Comparison of ENCODE assay signal across 11 cellular contexts in the genomic region with DNA sequence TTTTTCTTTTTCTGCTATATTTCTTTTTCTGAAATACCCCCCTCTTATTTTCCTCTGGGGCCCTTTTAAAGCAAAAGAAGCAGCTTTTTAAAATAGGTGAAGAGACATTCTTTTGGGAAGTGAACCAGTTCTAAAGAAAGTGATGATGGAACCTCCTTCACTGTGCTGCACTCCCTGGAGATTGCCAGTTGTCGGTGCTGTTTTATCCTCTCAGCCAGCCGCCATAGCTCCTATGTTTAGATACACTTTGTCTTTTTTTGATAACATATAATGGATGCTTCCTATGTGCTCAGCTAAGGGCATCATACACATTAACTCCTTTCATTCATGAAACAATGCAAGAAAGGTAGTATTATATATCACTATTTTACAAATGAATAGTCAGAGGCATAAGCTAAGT. TPM values are rescaled to one million over a fixed set of nuclear protein-coding genes. Genes with fewer than 3 reads are reported as not detected.
DNase-seq lines count a peak whose midpoint lies in the region; ATAC-seq and TF ChIP-seq lines count a peak whose summit lies in the region.
"Had no signal": no experiment of that assay in that cellular context is flagged by ENCODE, and none has a peak within 500 bp of the region (broad histone marks: within the 10 kb centered on the region; RNA-seq: fewer than 3 reads in every experiment).

No MANE protein-coding gene starts in this region.

- no peaks in the 10 kb centered on the region for H3K79me2 ChIP-seq in GM23338 (replicated peaks; ENCODE audit: insufficient read depth)

- H3K9me3 Mint-ChIP-seq in GM23338, result no peaks in the 10 kb centered on the region

- H3K9me3 ChIP-seq in mucosa of descending colon, result no peaks in the 10 kb centered on the region
- H3K9me3 ChIP-seq: prostate gland had no signal

- peak; percentile 36 to 57; a peak in 3 of 4 replicates for TF ChIP-seq CTCF in GM23338 (conservative IDR thresholded peaks at IDR 0.05; ENCODE audit: low read depth in 2 of 2)
- peak; percentile 14 for TF ChIP-seq CTCF in fibroblast of mammary gland (conservative IDR thresholded peaks at IDR 0.05; ENCODE audit: control insufficient read depth, insufficient read depth, low read depth, low read length)
- no peak for TF ChIP-seq CTCF in mucosa of descending colon (IDR thresholded peaks at IDR 0.05)

- H3K9me2 ChIP-seq in GM23338 (ENCODE audit: insufficient read depth), result peaks cover 6% of the 10 kb centered on the region; the same call in 1 of the 2 replicates

- H3K27ac Mint-ChIP-seq in GM23338, result no peak overlapping the region

- no peaks in the 10 kb centered on the region for H3K4me1 Mint-ChIP-seq in GM23338

- H3K27me3 ChIP-seq in GM23338 (ENCODE audit: insufficient read depth), result no peaks in the 10 kb centered on the region

- DNase-seq in GM23338 (ENCODE audit: low spot score) (peak; percentile 32), RPMI7951 (ENCODE audit: low read depth) (peak; percentile 39), fibroblast of mammary gland (ENCODE audit: low read depth) (no peak), mucosa of descending colon (no peak), superior temporal gyrus (ENCODE audit: extremely low spot score) (no peak), sciatic nerve (ENCODE audit: low spot score) (no peak)
- DNase-seq: Calu3, NCI-H1694 treated with DMSO at 0.1 percent for 48 hours had no signal

- no peak overlapping the region for H2AFZ ChIP-seq in GM23338

- no peak for TF ChIP-seq POLR2A in GM18505 (IDR thresholded peaks at IDR 0.05; ENCODE audit: borderline replicate concordance, extremely low read depth, insufficient read depth, insufficient read length)

- intact Hi-C loops in mucosa of descending colon (cut with DNase I, micrococcal nuclease), result no loop called here
- intact Hi-C loops in sciatic nerve (cut with DNase I), result no loop called here

- peaks cover 3% of the 10 kb centered on the region for H3K27me3 Mint-ChIP-seq in GM23338 (ENCODE audit: insufficient read depth, low read depth, poor library complexity)

- no peak overlapping the region for H3K27ac ChIP-seq in GM23338 (ENCODE audit: low read depth)
- H3K27ac ChIP-seq: prostate gland had no signal

- no peaks in the 10 kb centered on the region for H4K20me1 ChIP-seq in GM23338 (replicated peaks; ENCODE audit: insufficient read depth)

- no peaks in the 10 kb centered on the region for H3K36me3 Mint-ChIP-seq in GM23338 (ENCODE audit: low read depth)

- no peaks in the 10 kb centered on the region for H3F3A ChIP-seq in GM23338 (replicated peaks; ENCODE audit: low read depth)

- ATAC-seq in GM23338 (peak; percentile 59), mucosa of descending colon (peak; percentile 38), GM18505 (IDR thresholded peaks at IDR 0.05; ENCODE audit: unreplicated experiment) (no peak), GM21825 (IDR thresholded peaks at IDR 0.05; ENCODE audit: unreplicated experiment) (no peak), sciatic nerve (no peak)

- H3K36me3 ChIP-seq in GM23338 (ENCODE audit: insufficient read depth) (no peaks in the 10 kb centered on the region), mucosa of descending colon (ENCODE audit: low read depth) (no peaks in the 10 kb centered on the region)
- H3K36me3 ChIP-seq: prostate gland had no signal

- H3K4me3 Mint-ChIP-seq in GM23338, result no peak overlapping the region

- H3K4me2 ChIP-seq in GM23338, result no peak overlapping the region

- H3K4me1 ChIP-seq in GM23338 (ENCODE audit: insufficient read depth) (no peaks in the 10 kb centered on the region), mucosa of descending colon (ENCODE audit: low read depth) (no peaks in the 10 kb centered on the region)
- H3K4me1 ChIP-seq: prostate gland had no signal

- no peak overlapping the region for H3K4me3 ChIP-seq in GM23338
- no peak overlapping the region for H3K4me3 ChIP-seq in fibroblast of mammary gland (ENCODE audit: control insufficient read depth, low read depth, low read length)
- H3K4me3 ChIP-seq in mucosa of descending colon, result no peak overlapping the region
- H3K4me3 ChIP-seq: prostate gland had no signal

TF ChIP-seq in GM23338, 12 proteins besides CTCF, POLR2A, EP300 and RAD21 (continues in another document):
- TF ChIP-seq STAT1 (IDR thresholded peaks at IDR 0.05; ENCODE audit: unreplicated experiment) (no peak), POLR2AphosphoS5 (IDR thresholded peaks at IDR 0.05; ENCODE audit: low read depth) (no peak), JUNB (IDR thresholded peaks at IDR 0.05; ENCODE audit: unreplicated experiment) (no peak)
- TF ChIP-seq, protein P1, sequence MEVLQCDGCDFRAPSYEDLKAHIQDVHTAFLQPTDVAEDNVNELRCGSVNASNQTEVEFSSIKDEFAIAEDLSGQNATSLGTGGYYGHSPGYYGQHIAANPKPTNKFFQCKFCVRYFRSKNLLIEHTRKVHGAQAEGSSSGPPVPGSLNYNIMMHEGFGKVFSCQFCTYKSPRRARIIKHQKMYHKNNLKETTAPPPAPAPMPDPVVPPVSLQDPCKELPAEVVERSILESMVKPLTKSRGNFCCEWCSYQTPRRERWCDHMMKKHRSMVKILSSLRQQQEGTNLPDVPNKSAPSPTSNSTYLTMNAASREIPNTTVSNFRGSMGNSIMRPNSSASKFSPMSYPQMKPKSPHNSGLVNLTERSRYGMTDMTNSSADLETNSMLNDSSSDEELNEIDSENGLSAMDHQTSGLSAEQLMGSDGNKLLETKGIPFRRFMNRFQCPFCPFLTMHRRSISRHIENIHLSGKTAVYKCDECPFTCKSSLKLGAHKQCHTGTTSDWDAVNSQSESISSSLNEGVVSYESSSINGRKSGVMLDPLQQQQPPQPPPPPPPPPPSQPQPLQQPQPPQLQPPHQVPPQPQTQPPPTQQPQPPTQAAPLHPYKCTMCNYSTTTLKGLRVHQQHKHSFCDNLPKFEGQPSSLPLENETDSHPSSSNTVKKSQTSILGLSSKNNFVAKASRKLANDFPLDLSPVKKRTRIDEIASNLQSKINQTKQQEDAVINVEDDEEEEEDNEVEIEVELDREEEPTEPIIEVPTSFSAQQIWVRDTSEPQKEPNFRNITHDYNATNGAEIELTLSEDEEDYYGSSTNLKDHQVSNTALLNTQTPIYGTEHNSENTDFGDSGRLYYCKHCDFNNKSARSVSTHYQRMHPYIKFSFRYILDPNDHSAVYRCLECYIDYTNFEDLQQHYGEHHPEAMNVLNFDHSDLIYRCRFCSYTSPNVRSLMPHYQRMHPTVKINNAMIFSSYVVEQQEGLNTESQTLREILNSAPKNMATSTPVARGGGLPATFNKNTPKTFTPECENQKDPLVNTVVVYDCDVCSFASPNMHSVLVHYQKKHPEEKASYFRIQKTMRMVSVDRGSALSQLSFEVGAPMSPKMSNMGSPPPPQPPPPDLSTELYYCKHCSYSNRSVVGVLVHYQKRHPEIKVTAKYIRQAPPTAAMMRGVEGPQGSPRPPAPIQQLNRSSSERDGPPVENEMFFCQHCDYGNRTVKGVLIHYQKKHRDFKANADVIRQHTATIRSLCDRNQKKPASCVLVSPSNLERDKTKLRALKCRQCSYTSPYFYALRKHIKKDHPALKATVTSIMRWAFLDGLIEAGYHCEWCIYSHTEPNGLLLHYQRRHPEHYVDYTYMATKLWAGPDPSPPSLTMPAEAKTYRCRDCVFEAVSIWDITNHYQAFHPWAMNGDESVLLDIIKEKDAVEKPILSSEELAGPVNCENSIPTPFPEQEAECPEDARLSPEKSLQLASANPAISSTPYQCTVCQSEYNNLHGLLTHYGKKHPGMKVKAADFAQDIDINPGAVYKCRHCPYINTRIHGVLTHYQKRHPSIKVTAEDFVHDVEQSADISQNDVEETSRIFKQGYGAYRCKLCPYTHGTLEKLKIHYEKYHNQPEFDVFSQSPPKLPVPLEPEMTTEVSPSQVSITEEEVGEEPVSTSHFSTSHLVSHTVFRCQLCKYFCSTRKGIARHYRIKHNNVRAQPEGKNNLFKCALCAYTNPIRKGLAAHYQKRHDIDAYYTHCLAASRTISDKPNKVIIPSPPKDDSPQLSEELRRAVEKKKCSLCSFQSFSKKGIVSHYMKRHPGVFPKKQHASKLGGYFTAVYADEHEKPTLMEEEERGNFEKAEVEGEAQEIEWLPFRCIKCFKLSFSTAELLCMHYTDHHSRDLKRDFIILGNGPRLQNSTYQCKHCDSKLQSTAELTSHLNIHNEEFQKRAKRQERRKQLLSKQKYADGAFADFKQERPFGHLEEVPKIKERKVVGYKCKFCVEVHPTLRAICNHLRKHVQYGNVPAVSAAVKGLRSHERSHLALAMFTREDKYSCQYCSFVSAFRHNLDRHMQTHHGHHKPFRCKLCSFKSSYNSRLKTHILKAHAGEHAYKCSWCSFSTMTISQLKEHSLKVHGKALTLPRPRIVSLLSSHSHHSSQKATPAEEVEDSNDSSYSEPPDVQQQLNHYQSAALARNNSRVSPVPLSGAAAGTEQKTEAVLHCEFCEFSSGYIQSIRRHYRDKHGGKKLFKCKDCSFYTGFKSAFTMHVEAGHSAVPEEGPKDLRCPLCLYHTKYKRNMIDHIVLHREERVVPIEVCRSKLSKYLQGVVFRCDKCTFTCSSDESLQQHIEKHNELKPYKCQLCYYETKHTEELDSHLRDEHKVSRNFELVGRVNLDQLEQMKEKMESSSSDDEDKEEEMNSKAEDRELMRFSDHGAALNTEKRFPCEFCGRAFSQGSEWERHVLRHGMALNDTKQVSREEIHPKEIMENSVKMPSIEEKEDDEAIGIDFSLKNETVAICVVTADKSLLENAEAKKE (CRISPR knock-in tag; IDR thresholded peaks at IDR 0.05), result no peak

RNA-seq across cellular contexts. Expression of a gene that starts 14.0 kb away (rescaled TPM):
- total RNA-seq in GM23338 (2014; rRNA removed; shearing (Covaris generic)), result 1.2 and 1.4 TPM in 2 replicates
- polyA plus RNA-seq in GM23338 (2016; fragmentation: Nextera tagmentation; extraction: Ambion mirVana), result 5.3 and 6.0 TPM in 2 replicates
- total RNA-seq in RPMI7951 (2014; rRNA removed; shearing (Covaris generic)), result 1.6 and 3.2 TPM in 2 replicates
- total RNA-seq in mucosa of descending colon (1 to 10 TPM in 1 of 3 donors, under 1 TPM in 1, not detected in 1; 0.51 to 2.0 TPM), sciatic nerve (4.8 TPM)

RNA-seq across cellular contexts. Expression of a gene that starts 49.0 kb away (rescaled TPM):
- 132 and 155 TPM in 2 replicates for total RNA-seq in GM23338 (2014; rRNA removed; shearing (Covaris generic))
- polyA plus RNA-seq in GM23338 (2016; fragmentation: Nextera tagmentation; extraction: Ambion mirVana), result 17.2 and 19.5 TPM in 2 replicates
- total RNA-seq in RPMI7951 (2014; rRNA removed; shearing (Covaris generic)), result 55.1 and 72.7 TPM in 2 replicates
- total RNA-seq in mucosa of descending colon (100 to 1,000 TPM in 1 of 3 donors, 10 to 100 TPM in 2; 41.3 to 126 (median 52.2) TPM), sciatic nerve (112 TPM)

Comparison
In these comparisons a context has a peak if more than half of its experiments do, and no peak if none do; other contexts are left out.
1. ATAC-seq: peak in GM23338 (single experiment) and mucosa of descending colon (single experiment); none in GM18505 (single experiment), GM21825 (single experiment) and sciatic nerve (single experiment).
2. DNase-seq: peak in GM23338 (single experiment) and RPMI7951 (single experiment); none in fibroblast of mammary gland (single experiment), mucosa of descending colon (0 of 3), superior temporal gyrus (single experiment) and sciatic nerve (single experiment).